ENCODE assay signal across 11 cellular contexts in the genomic region with DNA sequence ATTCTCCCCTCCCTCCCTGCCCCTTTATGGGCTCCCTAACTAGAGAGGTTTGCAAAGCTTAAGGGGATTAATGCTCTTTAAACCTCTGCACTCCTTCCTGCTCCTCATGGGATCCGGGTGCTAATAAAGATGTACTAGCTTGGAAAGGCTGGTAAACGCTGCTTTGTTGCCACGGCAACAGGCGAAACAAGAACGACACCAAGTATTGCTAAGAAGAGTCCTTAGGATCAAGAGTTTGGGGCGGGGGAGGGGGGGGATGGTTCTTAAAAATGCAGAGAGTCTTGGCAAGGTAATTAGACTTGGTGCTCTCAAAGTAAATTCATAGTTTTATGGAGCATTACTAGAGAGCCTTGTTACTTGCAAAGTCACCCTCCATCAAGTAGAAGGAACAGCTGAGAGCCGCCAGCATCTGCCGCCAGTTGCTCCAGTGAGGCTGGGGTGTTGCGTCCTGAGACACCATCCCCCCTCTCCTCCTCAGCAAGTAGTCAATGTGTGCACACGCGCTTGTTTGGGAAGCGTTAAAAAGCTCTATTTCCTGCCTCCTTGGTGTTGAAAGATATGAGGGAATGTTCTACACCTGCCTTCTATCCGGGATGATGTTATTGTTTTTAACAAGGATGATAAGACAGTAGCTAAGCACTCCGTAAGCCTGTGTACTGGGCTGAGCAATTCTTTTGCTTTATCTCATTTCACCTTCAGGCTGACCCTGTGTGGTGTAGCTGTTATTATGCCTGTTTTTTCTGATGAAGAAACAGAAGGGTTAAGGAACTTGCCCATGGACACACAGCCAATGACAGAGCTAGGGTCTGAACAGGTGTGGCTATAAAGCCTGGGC.
A peak's percentile ranks its signal among the peaks of the same experiment; 100 is the strongest.
DNase-seq lines count a peak whose midpoint lies in the region; ATAC-seq and TF ChIP-seq lines count a peak whose summit lies in the region.
"Had no signal": no experiment of that assay in that cellular context is flagged by ENCODE, and none has a peak within 500 bp of the region (broad histone marks: within the 10 kb centered on the region; RNA-seq: fewer than 3 reads in every experiment).

No MANE protein-coding gene starts in this region.

- TF ChIP-seq POLR2A in sigmoid colon (IDR thresholded peaks at IDR 0.05): no peak

- H3K27ac ChIP-seq in left ventricle myocardium inferior (replicated peaks): no peak overlapping the region
- peak overlapping the region; percentile 92 for H3K27ac ChIP-seq in WERI-Rb-1
- H3K27ac ChIP-seq in sigmoid colon: peak overlapping the region in 1 of 4 donors; percentile 15
- H3K27ac ChIP-seq: C4-2B had no signal

- peak; percentile 48 for DNase-seq in Right ventricle myocardium inferior (ENCODE audit: missing footprints)
- no peak for DNase-seq in left ventricle myocardium inferior
- peak; percentile 94 for DNase-seq in WERI-Rb-1
- peak; percentile 61 for DNase-seq in iPS-NIHi7 (ENCODE audit: extremely low spot score)
- no peak for DNase-seq in superior temporal gyrus (ENCODE audit: extremely low spot score)
- no peak for DNase-seq in COR-L47 (lab: John Stamatoyannopoulos, UW)
- DNase-seq in sigmoid colon: no peak
- DNase-seq: activated naive CD8-positive, alpha-beta T cell treated with anti-CD3 and anti-CD28 coated beads, Interleukin-2, amount 10 ng/mL, durations not matched to agents 7 days and 5 days; NCI-H345 had no signal

- 42 to 51% methylated on average over 14 of the region's 14 CpGs for whole genome bisulfite sequencing in sigmoid colon, 2 donors

- no peak for TF ChIP-seq EP300 in sigmoid colon (IDR thresholded peaks at IDR 0.05)

- H3K36me3 ChIP-seq in left ventricle myocardium inferior (no peaks in the 10 kb centered on the region), WERI-Rb-1 (peaks cover 39% of the 10 kb centered on the region), sigmoid colon (no peaks in the 10 kb centered on the region)

- intact Hi-C loops in Right ventricle myocardium inferior (cut with DNase I) (no loop called here), left ventricle myocardium inferior (cut with micrococcal nuclease) (no loop called here), sigmoid colon (cut with DNase I) (no loop called here)

- no peak overlapping the region for H3K4me3 ChIP-seq in left ventricle myocardium inferior
- H3K4me3 ChIP-seq in WERI-Rb-1 (ENCODE audit: low read depth, low read length): peak overlapping the region; percentile 18
- H3K4me3 ChIP-seq in sigmoid colon: no peak overlapping the region

- H3K27me3 ChIP-seq in left ventricle myocardium inferior (ENCODE audit: low read depth) (no peaks in the 10 kb centered on the region), WERI-Rb-1 (ENCODE audit: insufficient read depth, low read depth, severe bottlenecking) (no peaks in the 10 kb centered on the region), sigmoid colon (no peaks in the 10 kb centered on the region)

- peaks cover 49% of the 10 kb centered on the region for H3K4me1 ChIP-seq in left ventricle myocardium inferior
- peaks cover 0 to 45% (median 32%) of the 10 kb centered on the region in 4 donors for H3K4me1 ChIP-seq in sigmoid colon

- H3K9me3 ChIP-seq in left ventricle myocardium inferior (replicated peaks) (no peaks in the 10 kb centered on the region), WERI-Rb-1 (ENCODE audit: severe bottlenecking) (no peaks in the 10 kb centered on the region), sigmoid colon (no peaks in the 10 kb centered on the region)

- TF ChIP-seq CTCF in left ventricle myocardium inferior (IDR thresholded peaks at IDR 0.05; ENCODE audit: borderline replicate concordance) (no peak), WERI-Rb-1 (IDR thresholded peaks at IDR 0.05; ENCODE audit: low read depth, low read length) (no peak), sigmoid colon (IDR thresholded peaks at IDR 0.05) (no peak)

- peak; percentile 16 for ATAC-seq in Right ventricle myocardium inferior
- no peak for ATAC-seq in GM18909 (IDR thresholded peaks at IDR 0.05; ENCODE audit: poor library complexity, unreplicated experiment)

Comparison
In these comparisons a context has a peak if more than half of its experiments do, and no peak if none do; other contexts are left out.
1. DNase-seq: peak in Right ventricle myocardium inferior (single experiment), WERI-Rb-1 (single experiment) and iPS-NIHi7 (single experiment); none in left ventricle myocardium inferior (single experiment), superior temporal gyrus (single experiment), COR-L47 (single experiment) and sigmoid colon (single experiment).